In genomic region chr4:71261633-71262121, GRCh38 we compare ENCODE assay signal across 11 cellular contexts.
A peak's percentile ranks its signal among the peaks of the same experiment; 100 is the strongest.
DNase-seq lines count a peak whose midpoint lies in the region; ATAC-seq and TF ChIP-seq lines count a peak whose summit lies in the region.
"Had no signal": no experiment of that assay in that cellular context is flagged by ENCODE, and none has a peak within 500 bp of the region (broad histone marks: within the 10 kb centered on the region; RNA-seq: fewer than 3 reads in every experiment).

No MANE protein-coding gene starts in this region.

- H3K27ac ChIP-seq in body of pancreas (peak overlapping the region in 3 of 4 donors; percentile 11 to 68 (median 51)), osteoblast (ENCODE audit: low read depth, low read length) (peak overlapping the region; percentile 90), sigmoid colon (no peak overlapping the region)

- H3K79me2 ChIP-seq in osteoblast (ENCODE audit: insufficient read depth, low read length), result peaks cover 66% of the 10 kb centered on the region

- H3K4me3 ChIP-seq in body of pancreas (no peak overlapping the region), osteoblast (ENCODE audit: insufficient read depth, low read length) (no peak overlapping the region), sigmoid colon (no peak overlapping the region)

- TF ChIP-seq POLR2A in body of pancreas (IDR thresholded peaks at IDR 0.05) (no peak), sigmoid colon (IDR thresholded peaks at IDR 0.05) (no peak)

- TF ChIP-seq EP300 in sigmoid colon (IDR thresholded peaks at IDR 0.05), result no peak

- peaks cover 23% of the 10 kb centered on the region for H3K4me1 ChIP-seq in body of pancreas
- H3K4me1 ChIP-seq in osteoblast (ENCODE audit: insufficient read depth, low read length), result peaks cover 62% of the 10 kb centered on the region
- H3K4me1 ChIP-seq in sigmoid colon, result peaks cover 0 to 5% (median 0%) of the 10 kb centered on the region in 4 donors

- no peak overlapping the region for H2AFZ ChIP-seq in osteoblast (ENCODE audit: low read length)

- ATAC-seq in GM18867 (IDR thresholded peaks at IDR 0.05; ENCODE audit: unreplicated experiment), result peak; percentile 31
- ATAC-seq in HG02610 (IDR thresholded peaks at IDR 0.05; ENCODE audit: unreplicated experiment), result peak; percentile 49
- ATAC-seq in body of pancreas, result no peak

- H3K36me3 ChIP-seq in body of pancreas (replicated peaks in 1 of 2; ENCODE audit: insufficient read depth in 1 of 2, low read depth in 2 of 2) (no peaks in the 10 kb centered on the region), osteoblast (ENCODE audit: insufficient read depth, low read length) (peaks cover 3% of the 10 kb centered on the region), sigmoid colon (no peaks in the 10 kb centered on the region)

- peak overlapping the region; percentile 43 for H3K4me2 ChIP-seq in osteoblast (ENCODE audit: insufficient read depth, low read length)

- H3K9me3 ChIP-seq in body of pancreas (no peaks in the 10 kb centered on the region), osteoblast (ENCODE audit: low read depth, low read length) (no peaks in the 10 kb centered on the region), sigmoid colon (no peaks in the 10 kb centered on the region)

- H3K27me3 ChIP-seq in body of pancreas (no peaks in the 10 kb centered on the region), osteoblast (ENCODE audit: insufficient read depth, low read length) (no peaks in the 10 kb centered on the region), sigmoid colon (no peaks in the 10 kb centered on the region)

- TF ChIP-seq CTCF in body of pancreas (IDR thresholded peaks at IDR 0.05) (no peak), osteoblast (IDR thresholded peaks at IDR 0.05; ENCODE audit: extremely low read depth, low read depth, low read length) (no peak), sigmoid colon (IDR thresholded peaks at IDR 0.05) (no peak)

- intact Hi-C loops in body of pancreas (cut with DNase I), result no loop called here
- intact Hi-C loops in sigmoid colon (cut with DNase I), result no loop called here

- 33 to 40% methylated on average over 3 of the region's 3 CpGs for WGBS in body of pancreas, 2 donors
- 69 to 83% methylated on average over 3 of the region's 3 CpGs for WGBS in sigmoid colon, 2 donors

- DNase-seq in body of pancreas (no peak), osteoblast (ENCODE audit: insufficient read length, low spot score, missing footprints) (no peak), sigmoid colon (no peak)
- no peak for DNase-seq in stimulated activated naive CD4-positive, alpha-beta T cell treated with Interleukin-2 at 50 U/mL for 16 hours (lab: John Stamatoyannopoulos, UW)
- DNase-seq in activated T-cell treated with anti-CD3 and anti-CD28 coated beads, Interleukin-2, amount 50 U/mL, for 1 hour, result no peak
- DNase-seq: dermis blood vessel endothelial cell, immature natural killer cell, NCI-H446 treated with DMSO at 0.1 percent for 48 hours, T-helper 9 cell had no signal

- H4K20me1 ChIP-seq in osteoblast (ENCODE audit: insufficient read depth, low read length), result no peaks in the 10 kb centered on the region

Comparison
In these comparisons a context has a peak if more than half of its experiments do, and no peak if none do; other contexts are left out.
1. H3K27ac ChIP-seq: peak in body of pancreas (3 of 4) and osteoblast (single experiment); none in sigmoid colon (0 of 4).